1 cellular context compared by ENCODE assay signal in the genomic region with DNA sequence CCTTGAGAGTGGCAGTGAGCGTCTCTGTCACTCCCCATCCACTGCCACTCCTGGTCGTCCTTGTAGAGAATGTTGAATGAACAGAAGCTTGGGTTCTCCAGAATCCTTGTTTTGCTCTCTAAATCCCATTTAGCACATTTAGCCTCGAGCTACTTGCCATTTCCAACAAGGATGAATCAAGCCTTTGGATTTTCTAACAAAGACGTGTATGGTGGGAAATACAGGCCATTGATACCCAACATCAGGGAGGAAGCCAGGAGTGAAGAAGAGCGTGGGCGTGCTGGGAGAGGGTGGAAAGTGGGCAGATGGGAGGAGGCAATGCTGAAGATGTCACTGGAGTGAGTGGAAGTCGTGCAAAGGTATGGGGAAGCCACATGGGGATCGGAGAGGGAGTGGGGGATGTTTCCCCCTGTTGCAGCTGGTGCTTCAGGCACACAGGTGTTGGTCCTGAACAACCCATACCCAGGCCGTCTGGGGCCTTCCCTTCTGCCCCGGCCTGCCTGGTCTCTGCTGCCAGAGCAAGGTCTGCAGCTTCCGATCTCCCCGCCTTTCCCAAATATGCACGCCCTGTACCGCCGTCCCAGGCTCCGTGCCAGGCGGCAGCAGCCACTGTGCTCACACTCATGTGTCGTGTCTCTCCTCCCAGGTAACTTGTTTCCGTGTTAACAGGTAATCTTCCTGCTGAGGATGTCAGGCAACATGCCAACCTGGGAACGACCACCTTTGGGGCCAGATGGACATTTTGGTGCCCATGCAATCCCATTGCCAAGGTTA.
TF ChIP-seq lines count a peak whose summit lies in the region.

No MANE protein-coding gene starts in this region.

TF ChIP-seq in IMR-90, 13 proteins besides CTCF, POLR2A, EP300 and RAD21 (continued from another document):
- TF ChIP-seq, protein P1, sequence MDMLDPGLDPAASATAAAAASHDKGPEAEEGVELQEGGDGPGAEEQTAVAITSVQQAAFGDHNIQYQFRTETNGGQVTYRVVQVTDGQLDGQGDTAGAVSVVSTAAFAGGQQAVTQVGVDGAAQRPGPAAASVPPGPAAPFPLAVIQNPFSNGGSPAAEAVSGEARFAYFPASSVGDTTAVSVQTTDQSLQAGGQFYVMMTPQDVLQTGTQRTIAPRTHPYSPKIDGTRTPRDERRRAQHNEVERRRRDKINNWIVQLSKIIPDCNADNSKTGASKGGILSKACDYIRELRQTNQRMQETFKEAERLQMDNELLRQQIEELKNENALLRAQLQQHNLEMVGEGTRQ (IDR thresholded peaks at IDR 0.05; ENCODE audit: low read depth, low read length) = no peak
TF ChIP-seq in IMR-90: peak in this region for 0.
